8 cellular contexts compared by ENCODE assay signal in the genomic region with DNA sequence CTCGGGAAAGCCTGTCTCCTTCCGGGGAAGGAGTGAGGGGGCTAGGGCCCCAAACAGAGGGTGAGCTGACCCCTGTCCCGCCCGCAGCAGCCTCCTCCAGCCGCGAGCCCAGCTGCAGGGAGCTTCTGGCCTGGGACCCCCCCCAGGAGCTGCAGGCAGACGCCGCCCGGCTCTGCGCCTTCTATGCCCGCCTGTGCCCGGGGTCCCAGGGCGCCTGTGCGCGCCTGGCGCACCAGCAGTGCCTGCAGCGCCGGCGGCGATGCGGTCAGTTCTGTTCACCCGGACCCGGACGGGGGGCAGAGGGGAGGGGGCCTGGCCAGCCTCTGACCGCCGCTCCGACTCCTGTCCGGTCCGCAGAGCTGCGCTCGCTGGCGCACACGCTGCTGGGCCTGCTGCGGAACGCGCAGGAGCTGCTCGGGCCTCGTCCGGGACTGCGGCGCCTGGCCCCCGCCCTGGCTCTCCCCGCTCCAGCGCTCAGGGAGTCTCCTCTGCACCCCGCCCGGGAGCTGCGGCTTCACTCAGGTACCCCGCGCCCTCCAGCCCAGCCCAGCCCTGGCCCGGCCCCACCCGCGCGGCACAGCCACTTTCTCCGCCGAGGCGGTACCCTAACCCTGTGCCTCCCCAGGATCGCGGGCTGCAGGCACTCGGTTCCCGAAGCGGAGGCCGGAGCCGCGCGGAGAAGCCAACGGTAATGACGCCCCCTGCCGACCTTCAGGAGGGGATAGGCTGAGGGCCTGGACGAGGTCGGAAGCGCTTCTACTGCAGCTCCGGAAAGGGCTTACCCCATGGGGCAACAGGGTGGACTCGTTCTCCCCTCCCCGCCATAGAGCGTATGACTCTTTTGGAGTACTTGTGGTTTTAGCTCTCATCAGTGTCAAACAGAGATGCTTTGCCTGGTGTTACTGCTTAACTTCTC. TPM values are rescaled to one million over a fixed set of nuclear protein-coding genes. Genes with fewer than 3 reads are reported as not detected.
DNase-seq lines count a peak whose midpoint lies in the region; ATAC-seq and TF ChIP-seq lines count a peak whose summit lies in the region.

No MANE protein-coding gene starts in this region.

- intact Hi-C loops in aorta (cut with DNase I): loop anchor here in 1 of 2 donors (10.0 kb wide), 1 partner anchor 619 kb away; no protein-coding TSS in a partner anchor

- peaks cover 8% of the 10 kb centered on the region for H3K4me1 Mint-ChIP-seq in activated naive CD8-positive, alpha-beta T cell treated with anti-CD3 and anti-CD28 coated beads, Interleukin-2, amount 10 ng/mL, durations not matched to agents 7 days and 5 days

- no peaks in the 10 kb centered on the region for H3K27me3 ChIP-seq in aorta (ENCODE audit: control insufficient read depth in 1 of 2, insufficient read depth in 2 of 2, low read length in 1 of 2)

- peaks cover 32% of the 10 kb centered on the region for H3K27me3 Mint-ChIP-seq in activated naive CD8-positive, alpha-beta T cell treated with anti-CD3 and anti-CD28 coated beads, Interleukin-2, amount 10 ng/mL, durations not matched to agents 7 days and 5 days

- no peaks in the 10 kb centered on the region for H3K36me3 Mint-ChIP-seq in activated naive CD8-positive, alpha-beta T cell treated with anti-CD3 and anti-CD28 coated beads, Interleukin-2, amount 10 ng/mL, durations not matched to agents 7 days and 5 days

- peak; percentile 18 for TF ChIP-seq CTCF in GM12865 (IDR thresholded peaks at IDR 0.05; ENCODE audit: insufficient read depth, low read depth, low read length, missing control alignments)

- POLR2A ChIA-PET in activated naive CD8-positive, alpha-beta T cell treated with anti-CD3 and anti-CD28 coated beads, Interleukin-2, amount 10 ng/mL, durations not matched to agents 7 days and 5 days (lab: Charles Lee): no interaction called here

- no peak overlapping the region for H3K27ac ChIP-seq in aorta (ENCODE audit: low read depth in 1 of 2, low read length in 2 of 2)

- peak; percentile 28 for ATAC-seq in activated naive CD8-positive, alpha-beta T cell treated with anti-CD3 and anti-CD28 coated beads, Interleukin-2, amount 10 ng/mL, durations not matched to agents 7 days and 5 days (ENCODE audit: low read depth)
- ATAC-seq in aorta (ENCODE audit: low FRiP score): no peak

- no peaks in the 10 kb centered on the region for H3K9me3 Mint-ChIP-seq in activated naive CD8-positive, alpha-beta T cell treated with anti-CD3 and anti-CD28 coated beads, Interleukin-2, amount 10 ng/mL, durations not matched to agents 7 days and 5 days

- H3K4me3 Mint-ChIP-seq in activated naive CD8-positive, alpha-beta T cell treated with anti-CD3 and anti-CD28 coated beads, Interleukin-2, amount 10 ng/mL, durations not matched to agents 7 days and 5 days: no peak overlapping the region

- WGBS in aorta, 2 donors: 1% methylated on average over 68 to 75 of the region's 75 CpGs

- peak; percentile 47 for DNase-seq in GM12865 (ENCODE audit: low read depth)
- peak; percentile 54 for DNase-seq in NCI-H1694 treated with DMSO at 0.1 percent for 48 hours (lab: John Stamatoyannopoulos, UW)
- peak; percentile 55 for DNase-seq in activated naive CD8-positive, alpha-beta T cell treated with anti-CD3 and anti-CD28 coated beads, Interleukin-2, amount 10 ng/mL, durations not matched to agents 7 days and 5 days
- DNase-seq in iPS DF 19.7 (ENCODE audit: low read depth, low spot score): peak; percentile 40
- DNase-seq in stimulated activated CD4-positive, alpha-beta T cell treated with anti-CD3 and anti-CD28 coated beads, Interleukin-2, amount 100 ng/mL, for 24 hours: peak; percentile 30 to 65
- no peak for DNase-seq in pons (ENCODE audit: low spot score)
- DNase-seq in aorta: no peak
- no peak for DNase-seq in stimulated activated naive CD4-positive, alpha-beta T cell treated with Interleukin-2 at 50 U/mL for 16 hours (lab: John Stamatoyannopoulos, UW)

- H3K27ac Mint-ChIP-seq in activated naive CD8-positive, alpha-beta T cell treated with anti-CD3 and anti-CD28 coated beads, Interleukin-2, amount 10 ng/mL, durations not matched to agents 7 days and 5 days: no peak overlapping the region

- H3K9me3 ChIP-seq in aorta (ENCODE audit: control insufficient read depth, low read length): no peaks in the 10 kb centered on the region

- no peaks in the 10 kb centered on the region for H3K4me1 ChIP-seq in aorta (ENCODE audit: control insufficient read depth in 1 of 2, insufficient read depth in 2 of 2, low read length in 2 of 2)

- no peaks in the 10 kb centered on the region for H3K36me3 ChIP-seq in aorta (ENCODE audit: control insufficient read depth in 1 of 2, insufficient read depth in 2 of 2, low read length in 1 of 2)

- H3K4me3 ChIP-seq in GM12865 (ENCODE audit: low read depth, low read length) (no peak overlapping the region), aorta (ENCODE audit: low read length in 2 of 2) (no peak overlapping the region)

RNA-seq across cellular contexts. Expression of a gene that starts 2.0 kb away (rescaled TPM):
- not detected for total RNA-seq in activated naive CD8-positive, alpha-beta T cell treated with anti-CD3 and anti-CD28 coated beads, Interleukin-2, amount 10 ng/mL, durations not matched to agents 7 days and 5 days
- total RNA-seq in aorta: not detected
- polyA plus RNA-seq in aorta: not detected

RNA-seq across cellular contexts. Expression of a gene that starts 3.8 kb away (rescaled TPM):
- total RNA-seq in activated naive CD8-positive, alpha-beta T cell treated with anti-CD3 and anti-CD28 coated beads, Interleukin-2, amount 10 ng/mL, durations not matched to agents 7 days and 5 days: not detected
- total RNA-seq in aorta: not detected
- not detected for polyA plus RNA-seq in aorta

RNA-seq across cellular contexts. Expression of a gene that starts 15.6 kb away (rescaled TPM):
- not detected for total RNA-seq in activated naive CD8-positive, alpha-beta T cell treated with anti-CD3 and anti-CD28 coated beads, Interleukin-2, amount 10 ng/mL, durations not matched to agents 7 days and 5 days
- not detected for total RNA-seq in aorta
- not detected for polyA plus RNA-seq in aorta

RNA-seq across cellular contexts. Expression of a gene that starts 26.4 kb away (rescaled TPM):
- 10 to 100 TPM; 11.7 to 12.8 TPM for total RNA-seq in activated naive CD8-positive, alpha-beta T cell treated with anti-CD3 and anti-CD28 coated beads, Interleukin-2, amount 10 ng/mL, durations not matched to agents 7 days and 5 days
- total RNA-seq in aorta: 1 to 10 TPM; 2.3 to 3.3 TPM
- 1 to 10 TPM in 1 of 2 donors, under 1 TPM in 1; 0.50 to 1.8 TPM for polyA plus RNA-seq in aorta

RNA-seq across cellular contexts. Expression of a gene that starts 26.5 kb away (rescaled TPM):
- total RNA-seq in activated naive CD8-positive, alpha-beta T cell treated with anti-CD3 and anti-CD28 coated beads, Interleukin-2, amount 10 ng/mL, durations not matched to agents 7 days and 5 days: 10 to 100 TPM; 61.0 to 65.2 TPM
- 10 to 100 TPM; 51.9 to 58.4 TPM for total RNA-seq in aorta
- 10 to 100 TPM; 43.9 to 60.7 TPM for polyA plus RNA-seq in aorta

Comparison
In these comparisons a context has a peak if more than half of its experiments do, and no peak if none do; other contexts are left out.
1. DNase-seq: peak in GM12865 (single experiment), NCI-H1694 treated with DMSO at 0.1 percent for 48 hours (single experiment), activated naive CD8-positive, alpha-beta T cell treated with anti-CD3 and anti-CD28 coated beads, Interleukin-2, amount 10 ng/mL, durations not matched to agents 7 days and 5 days (single experiment), iPS DF 19.7 (single experiment) and stimulated activated CD4-positive, alpha-beta T cell treated with anti-CD3 and anti-CD28 coated beads, Interleukin-2, amount 100 ng/mL, for 24 hours (2 of 2); none in pons (single experiment), aorta (0 of 2) and stimulated activated naive CD4-positive, alpha-beta T cell treated with Interleukin-2 at 50 U/mL for 16 hours (single experiment).